26 cellular contexts compared by ENCODE assay signal in genomic region chr16:17453365-17454122, GRCh38. TPM values are rescaled to one million over a fixed set of nuclear protein-coding genes. Genes with fewer than 3 reads are reported as not detected.
DNase-seq lines count a peak whose midpoint lies in the region; ATAC-seq and TF ChIP-seq lines count a peak whose summit lies in the region.
"Had no signal": no experiment of that assay in that cellular context is flagged by ENCODE, and none has a peak within 500 bp of the region (broad histone marks: within the 10 kb centered on the region; RNA-seq: fewer than 3 reads in every experiment).

No MANE protein-coding gene starts in this region.

- H3K27me3 Mint-ChIP-seq in WTC11 (ENCODE audit: low read depth) = no peaks in the 10 kb centered on the region
- H3K27me3 Mint-ChIP-seq: natural killer cell treated with Interleukin-12 subunit alpha and Interleukin-12 subunit beta and Interleukin-15 and Interleukin-18, amount 100 ng/mL, for 72 hours had no signal

- H3K79me1 ChIP-seq in mesenchymal stem cell (replicated peaks; ENCODE audit: low read length, poor library complexity, severe bottlenecking) = no peaks in the 10 kb centered on the region

- ATAC-seq in WTC11 = no peak
- no peak for ATAC-seq in esophagus mucosa
- ATAC-seq in GM19324 (IDR thresholded peaks at IDR 0.05; ENCODE audit: low FRiP score, unreplicated experiment) = no peak
- ATAC-seq in GM18867 (IDR thresholded peaks at IDR 0.05; ENCODE audit: unreplicated experiment) = no peak
- ATAC-seq: natural killer cell treated with Interleukin-12 subunit alpha and Interleukin-12 subunit beta and Interleukin-15 and Interleukin-18, amount 100 ng/mL, for 72 hours; PC-3; Right ventricle myocardium inferior had no signal

- H3K36me3 ChIP-seq in mesenchymal stem cell (ENCODE audit: control insufficient read depth in 1 of 2, insufficient read depth in 2 of 2, low read depth in 1 of 2, low read length in 2 of 2) = peaks cover 0 to 16% of the 10 kb centered on the region in 2 experiments
- H3K36me3 ChIP-seq: adrenal gland had no signal

- POLR2A ChIA-PET in WTC11 (lab: Charles Lee) = no interaction called here

- no peak overlapping the region for H3K27ac ChIP-seq in mesenchymal stem cell (ENCODE audit: low read length, poor library complexity, severe bottlenecking)
- H3K27ac ChIP-seq: adrenal gland had no signal

- H3K9ac ChIP-seq in mesenchymal stem cell (ENCODE audit: low read length) = peak overlapping the region; percentile 73

- no peak overlapping the region for H2AFZ ChIP-seq in mesenchymal stem cell (ENCODE audit: low read depth, low read length)

- TF ChIP-seq CTCF in WTC11 (IDR thresholded peaks at IDR 0.05) = no peak

- no peak overlapping the region for H3K4me3 Mint-ChIP-seq in WTC11
- H3K4me3 Mint-ChIP-seq: IgD-negative memory B cell; natural killer cell treated with Interleukin-12 subunit alpha and Interleukin-12 subunit beta and Interleukin-15 and Interleukin-18, amount 100 ng/mL, for 72 hours had no signal

- H2BK12ac ChIP-seq in mesenchymal stem cell (ENCODE audit: low read length in 2 of 2) = no peak overlapping the region

- no peak overlapping the region for H3K4ac ChIP-seq in mesenchymal stem cell (ENCODE audit: low read depth in 1 of 2, low read length in 2 of 2)

- H3K9me3 Mint-ChIP-seq in WTC11 = no peaks in the 10 kb centered on the region
- H3K9me3 Mint-ChIP-seq: CD8-positive, alpha-beta memory T cell; IgD-negative memory B cell; natural killer cell treated with Interleukin-12 subunit alpha and Interleukin-12 subunit beta and Interleukin-15 and Interleukin-18, amount 100 ng/mL, for 72 hours had no signal

- no peaks in the 10 kb centered on the region for H3K9me3 ChIP-seq in mesenchymal stem cell (ENCODE audit: control insufficient read depth, low read length)
- H3K9me3 ChIP-seq: adrenal gland, mucosa of descending colon had no signal

- WGBS in mesenchymal stem cell = 85% methylated on average over 7 of the region's 8 CpGs

- no peak overlapping the region for H2BK5ac ChIP-seq in mesenchymal stem cell (ENCODE audit: low read depth, low read length, poor library complexity, severe bottlenecking)

- no peak overlapping the region for H2BK15ac ChIP-seq in mesenchymal stem cell (ENCODE audit: low read depth, poor library complexity, severe bottlenecking)

- no peak overlapping the region for H3K23ac ChIP-seq in mesenchymal stem cell (ENCODE audit: low read length in 2 of 2)

- no peak overlapping the region for H3K18ac ChIP-seq in mesenchymal stem cell (ENCODE audit: low read depth in 1 of 2, low read length in 2 of 2)

- H3K4me3 ChIP-seq in mesenchymal stem cell (ENCODE audit: insufficient read depth in 1 of 2, low read depth in 1 of 2, low read length in 2 of 2) = peak overlapping the region in 1 of 2 experiments; percentile 58
- H3K4me3 ChIP-seq: adrenal gland, mucosa of descending colon had no signal

- no peak overlapping the region for H4K8ac ChIP-seq in mesenchymal stem cell (ENCODE audit: low read length)

- CTCF ChIA-PET in WTC11 (lab: Charles Lee) = interaction anchor here (0.9 kb wide), 1 partner anchor 14 kb away, joined by 3 read pairs; no protein-coding TSS in a partner anchor

- no peak overlapping the region for H3K4me2 ChIP-seq in mesenchymal stem cell (ENCODE audit: low read length, poor library complexity, severe bottlenecking)

- H2AK5ac ChIP-seq in mesenchymal stem cell (ENCODE audit: low read length, severe bottlenecking) = no peak overlapping the region

- peaks cover 3% of the 10 kb centered on the region for H3K36me3 Mint-ChIP-seq in WTC11
- H3K36me3 Mint-ChIP-seq: natural killer cell treated with Interleukin-12 subunit alpha and Interleukin-12 subunit beta and Interleukin-15 and Interleukin-18, amount 100 ng/mL, for 72 hours had no signal

- no peaks in the 10 kb centered on the region for H3K4me1 ChIP-seq in mesenchymal stem cell (ENCODE audit: control insufficient read depth, insufficient read depth, low read depth, low read length)

- H3K27me3 ChIP-seq in mesenchymal stem cell (ENCODE audit: control insufficient read depth in 1 of 2, insufficient read depth in 1 of 2, low read length in 2 of 2) = no peaks in the 10 kb centered on the region
- H3K27me3 ChIP-seq: adrenal gland had no signal

- H4K91ac ChIP-seq in mesenchymal stem cell (ENCODE audit: low read length) = no peak overlapping the region

- H3K14ac ChIP-seq in mesenchymal stem cell (ENCODE audit: low read length in 2 of 2) = no peak overlapping the region

- no peak overlapping the region for H2BK120ac ChIP-seq in mesenchymal stem cell (ENCODE audit: low read depth, low read length)

- peak overlapping the region; percentile 43; the same call in 1 of the 2 replicates for H3K27ac Mint-ChIP-seq in WTC11
- H3K27ac Mint-ChIP-seq: IgD-negative memory B cell; natural killer cell treated with Interleukin-12 subunit alpha and Interleukin-12 subunit beta and Interleukin-15 and Interleukin-18, amount 100 ng/mL, for 72 hours had no signal

- peaks cover 39% of the 10 kb centered on the region for H3K4me1 Mint-ChIP-seq in WTC11

- DNase-seq in NOMO-1 treated with DMSO at 0.1 percent for 48 hours (lab: John Stamatoyannopoulos, UW; ENCODE audit: unreplicated experiment) (peak; percentile 10), NOMO-1 treated with dmso at 0.1 percent for 144 hours (lab: John Stamatoyannopoulos, UW; ENCODE audit: unreplicated experiment) (no peak), WTC11 (ENCODE audit: low spot score) (no peak), mesenchymal stem cell (no peak), superior temporal gyrus (ENCODE audit: extremely low spot score) (peak; percentile 59)
- DNase-seq: activated CD4-positive, alpha-beta T cell treated with anti-CD3 and anti-CD28 coated beads, Interleukin-2, amount 50 U/mL, for 4 hours; activated naive CD4-positive, alpha-beta T cell treated with Interleukin-2 at 50 U/mL for 16 hours; adrenal gland; CD8-positive, alpha-beta memory T cell; effector CD4-positive, alpha-beta T cell; HCEC 1CT; mucosa of descending colon; NCI-H1092 treated with DMSO at 0.1 percent for 48 hours; NCI-H1930; NCI-H345; PC-3; stimulated activated naive CD4-positive, alpha-beta T cell treated with Interleukin-2 at 50 U/mL for 16 hours; T1000 had no signal

TF ChIP-seq in WTC11, 78 proteins besides CTCF, POLR2A, EP300 and RAD21:
- no peak for TF ChIP-seq FOXK1 (CRISPR knock-in tag; IDR thresholded peaks at IDR 0.05)
- TF ChIP-seq FOXP1 (CRISPR knock-in tag; IDR thresholded peaks at IDR 0.05; ENCODE audit: borderline replicate concordance) = no peak
- no peak for TF ChIP-seq JUN (CRISPR knock-in tag; IDR thresholded peaks at IDR 0.05)
- TF ChIP-seq ZMAT4 (CRISPR knock-in tag; IDR thresholded peaks at IDR 0.05) = no peak
- no peak for TF ChIP-seq ATF6 (CRISPR knock-in tag; IDR thresholded peaks at IDR 0.05)
- TF ChIP-seq IRF2 (CRISPR knock-in tag; IDR thresholded peaks at IDR 0.05; ENCODE audit: borderline replicate concordance, low read depth) = no peak
- no peak for TF ChIP-seq SMAD4 (CRISPR knock-in tag; IDR thresholded peaks at IDR 0.05)
- no peak for TF ChIP-seq TP53 (CRISPR knock-in tag; IDR thresholded peaks at IDR 0.05)

RNA-seq across cellular contexts. Expression of gene XYLT1, which starts 17.2 kb away (rescaled TPM):
- total RNA-seq in WTC11 (2021) (16.0 to 25.0 TPM (median 20.5 TPM) in 3 replicates), esophagus mucosa (11.0 TPM)
- polyA plus RNA-seq in mesenchymal stem cell (2013, experiment 1 of 2) = 0.01 TPM
- 0.03 TPM for polyA plus RNA-seq in mesenchymal stem cell (2013, experiment 2 of 2)
- total RNA-seq: A172, G401, PC-3 had no signal

Comparison
In these comparisons a context has a peak if more than half of its experiments do, and no peak if none do; other contexts are left out.
1. DNase-seq: peak in NOMO-1 treated with DMSO at 0.1 percent for 48 hours (single experiment) and superior temporal gyrus (single experiment); none in NOMO-1 treated with dmso at 0.1 percent for 144 hours (single experiment), WTC11 (single experiment) and mesenchymal stem cell (single experiment).